In the genomic region with DNA sequence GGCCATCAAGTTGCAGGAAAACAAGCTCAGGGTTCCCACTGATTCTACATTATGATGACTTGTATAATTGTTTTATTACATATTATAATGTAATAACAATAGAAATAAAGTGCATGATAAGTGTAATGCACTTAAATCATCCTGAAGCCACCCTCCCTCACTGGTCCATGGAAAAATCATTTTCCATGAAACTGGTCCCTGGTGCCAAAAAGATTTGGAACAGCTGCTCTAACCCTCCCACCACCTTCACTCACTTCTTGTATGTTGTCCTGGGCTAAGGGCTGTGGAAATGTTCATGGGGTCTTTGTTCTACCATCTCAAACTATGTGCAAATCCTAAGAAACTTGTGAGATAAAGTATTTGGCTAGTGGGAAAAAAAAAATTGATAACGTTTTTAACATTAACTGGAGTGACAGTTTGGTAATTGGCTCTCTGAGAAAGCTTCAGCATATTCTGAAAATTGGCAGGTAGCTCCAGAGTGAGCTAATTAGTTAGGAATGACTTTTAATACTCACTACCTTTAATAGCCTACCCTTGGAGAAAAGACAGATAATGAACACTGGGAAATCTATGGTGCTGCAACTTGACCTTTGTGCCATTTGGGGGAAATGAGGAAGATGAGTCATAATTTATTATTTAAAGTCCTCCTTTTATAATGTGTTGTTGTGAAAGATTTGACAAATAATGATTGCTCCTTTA, we compare ENCODE assay signal across 15 cellular contexts.
DNase-seq lines count a peak whose midpoint lies in the region; ATAC-seq, FAIRE-seq and TF ChIP-seq lines count a peak whose summit lies in the region.
"Had no signal": no experiment of that assay in that cellular context is flagged by ENCODE, and none has a peak within 500 bp of the region (broad histone marks: within the 10 kb centered on the region; RNA-seq: fewer than 3 reads in every experiment).

No MANE protein-coding gene starts in this region.

- no peak overlapping the region for H2AK5ac ChIP-seq in mesendoderm (ENCODE audit: low read length)

- H3K27me3 Mint-ChIP-seq in Calu3 (ENCODE audit: unreplicated experiment) (no peaks in the 10 kb centered on the region), nephron (ENCODE audit: low read depth) (no peaks in the 10 kb centered on the region)
- H3K27me3 Mint-ChIP-seq in stimulated activated naive CD8-positive, alpha-beta T cell treated with anti-CD3 and anti-CD28 coated beads, Interleukin-15, amount 100 ng/mL, for 72 hours, result no peaks in the 10 kb centered on the region
- H3K27me3 Mint-ChIP-seq: IgD-negative memory B cell had no signal

- H3K9me3 Mint-ChIP-seq in Calu3 (ENCODE audit: low read depth, unreplicated experiment), result no peaks in the 10 kb centered on the region
- no peaks in the 10 kb centered on the region for H3K9me3 Mint-ChIP-seq in nephron
- H3K9me3 Mint-ChIP-seq in stimulated activated naive CD8-positive, alpha-beta T cell treated with anti-CD3 and anti-CD28 coated beads, Interleukin-15, amount 100 ng/mL, for 72 hours, result no peaks in the 10 kb centered on the region
- H3K9me3 Mint-ChIP-seq: CD8-positive, alpha-beta T cell; IgD-negative memory B cell; natural killer cell; T-cell had no signal

- intact Hi-C loops in Calu3 (cut with micrococcal nuclease; ENCODE audit: unreplicated experiment), result loop anchor here (5.0 to 10.0 kb wide), 4 partner anchors 71 to 186 kb away; a partner anchor contains a TSS
- intact Hi-C loops in endothelial cell of umbilical vein (cut with micrococcal nuclease), result loop anchor here (1.0 to 2.0 kb wide), 4 partner anchors 17 to 134 kb away; no protein-coding TSS in a partner anchor

- TF ChIP-seq POLR2A in endothelial cell of umbilical vein (IDR thresholded peaks at IDR 0.05; ENCODE audit: low read depth, low read length), result no peak

- H3K4me3 ChIP-seq in endothelial cell of umbilical vein (replicated peaks in 1 of 3; ENCODE audit: insufficient read depth in 1 of 3, low read depth in 1 of 3, low read length in 3 of 3), result no peak overlapping the region
- no peak overlapping the region for H3K4me3 ChIP-seq in mesendoderm (ENCODE audit: low read length)

- H4K5ac ChIP-seq in mesendoderm (ENCODE audit: low read length), result no peak overlapping the region

- no peak overlapping the region for H3K4me3 Mint-ChIP-seq in Calu3 (ENCODE audit: low read depth, unreplicated experiment)
- H3K4me3 Mint-ChIP-seq in nephron, result no peak overlapping the region
- H3K4me3 Mint-ChIP-seq in stimulated activated naive CD8-positive, alpha-beta T cell treated with anti-CD3 and anti-CD28 coated beads, Interleukin-15, amount 100 ng/mL, for 72 hours, result no peak overlapping the region
- H3K4me3 Mint-ChIP-seq: CD8-positive, alpha-beta T cell; IgD-negative memory B cell; natural killer cell; T-cell had no signal

- no peaks in the 10 kb centered on the region for H3K79me1 ChIP-seq in mesendoderm (ENCODE audit: low read length)

- no peak overlapping the region for H3K18ac ChIP-seq in mesendoderm (ENCODE audit: low read length)

- H3K4ac ChIP-seq in mesendoderm (ENCODE audit: low read depth, low read length), result no peak overlapping the region

- no peaks in the 10 kb centered on the region for H3K9me3 ChIP-seq in endothelial cell of umbilical vein (replicated peaks; ENCODE audit: control insufficient read depth, insufficient read depth, low read length)

- no peak overlapping the region for H2BK5ac ChIP-seq in mesendoderm (ENCODE audit: low read length)

- H3K9ac ChIP-seq in endothelial cell of umbilical vein (replicated peaks; ENCODE audit: extremely low read depth, insufficient read depth, low read length), result peak overlapping the region; percentile 5
- H3K9ac ChIP-seq in mesendoderm (ENCODE audit: low read length), result no peak overlapping the region

- H3K27ac Mint-ChIP-seq in Calu3 (ENCODE audit: unreplicated experiment) (peak overlapping the region; percentile 60), nephron (peak overlapping the region in 2 of 3 experiments; percentile 73 to 82)
- H3K27ac Mint-ChIP-seq in stimulated activated naive CD8-positive, alpha-beta T cell treated with anti-CD3 and anti-CD28 coated beads, Interleukin-15, amount 100 ng/mL, for 72 hours, result no peak overlapping the region
- H3K27ac Mint-ChIP-seq: CD8-positive, alpha-beta T cell; natural killer cell; T-cell had no signal

- no peak for ATAC-seq in stimulated activated naive CD8-positive, alpha-beta T cell treated with anti-CD3 and anti-CD28 coated beads, Interleukin-15, amount 100 ng/mL, for 72 hours
- ATAC-seq: CD8-positive, alpha-beta T cell; natural killer cell; T-cell had no signal

- TF ChIP-seq CTCF in Calu3 (IDR thresholded peaks at IDR 0.05; ENCODE audit: unreplicated experiment) (no peak), endothelial cell of umbilical vein (IDR thresholded peaks at IDR 0.05; ENCODE audit: extremely low read depth in 1 of 2, insufficient read depth in 1 of 2, low read depth in 1 of 2, low read length in 2 of 2) (no peak), nephron (IDR thresholded peaks at IDR 0.05; ENCODE audit: unreplicated experiment in 3 of 3) (no peak)

- CTCF ChIA-PET in Calu3 (lab: Charles Lee), result interaction anchor here (0.5 to 2.4 kb wide), 4 partner anchors 27 to 196 kb away, joined by 3 to 7 read pairs (median 5); a partner anchor contains a TSS
- CTCF ChIA-PET in endothelial cell of umbilical vein (lab: Charles Lee), result interaction anchor here (0.6 to 3.6 kb wide), 11 partner anchors 13 to 436 kb away, joined by 3 to 23 read pairs (median 4); a partner anchor contains a TSS

- peak overlapping the region; percentile 53 for H3K4me2 ChIP-seq in endothelial cell of umbilical vein (ENCODE audit: insufficient read depth, low read length)
- no peak overlapping the region for H3K4me2 ChIP-seq in mesendoderm (ENCODE audit: low read length)

- no peak overlapping the region for H2AFZ ChIP-seq in endothelial cell of umbilical vein (ENCODE audit: low read depth, low read length)

- no peak overlapping the region for H2BK120ac ChIP-seq in mesendoderm (ENCODE audit: low read depth, low read length)

- H3K4me1 Mint-ChIP-seq in Calu3 (ENCODE audit: low read depth, unreplicated experiment) (peaks cover 42% of the 10 kb centered on the region), nephron (peaks cover 46% of the 10 kb centered on the region)
- no peaks in the 10 kb centered on the region for H3K4me1 Mint-ChIP-seq in stimulated activated naive CD8-positive, alpha-beta T cell treated with anti-CD3 and anti-CD28 coated beads, Interleukin-15, amount 100 ng/mL, for 72 hours
- H3K4me1 Mint-ChIP-seq: IgD-negative memory B cell, natural killer cell, T-cell had no signal

- H3K27me3 ChIP-seq in endothelial cell of umbilical vein (ENCODE audit: control insufficient read depth in 2 of 2, insufficient read depth in 2 of 2, low read length in 2 of 2) (no peaks in the 10 kb centered on the region), mesendoderm (ENCODE audit: insufficient read depth, low read length, poor library complexity) (no peaks in the 10 kb centered on the region)

- no peaks in the 10 kb centered on the region for H3K79me2 ChIP-seq in endothelial cell of umbilical vein (ENCODE audit: control insufficient read depth, insufficient read depth, low read length)
- H3K79me2 ChIP-seq in mesendoderm (ENCODE audit: control insufficient read depth, insufficient read depth, low read length), result no peaks in the 10 kb centered on the region

- no peak overlapping the region for H2BK15ac ChIP-seq in mesendoderm (replicated peaks; ENCODE audit: low read depth)

- no CpG with 5 or more reads among the region's 1 CpG for WGBS in mesendoderm (ENCODE audit: extremely low coverage, insufficient coverage, low lambda C conversion rate)

- no peaks in the 10 kb centered on the region for H4K20me1 ChIP-seq in endothelial cell of umbilical vein (replicated peaks; ENCODE audit: control insufficient read depth, extremely low read depth, insufficient read depth, low read length)

- DNase-seq in Calu3 (no peak), LoVo (ENCODE audit: low spot score) (peak; percentile 75), endothelial cell of umbilical vein (ENCODE audit: low read depth, low spot score) (peak; percentile 94), SHP77 treated with DMSO at 0.1 percent for 48 hours (lab: John Stamatoyannopoulos, UW) (no peak), NCI-H1436 treated with DMSO at 0.1 percent for 48 hours (lab: John Stamatoyannopoulos, UW) (no peak), mesendoderm (no peak)
- no peak for DNase-seq in stimulated activated naive CD8-positive, alpha-beta T cell treated with anti-CD3 and anti-CD28 coated beads, Interleukin-15, amount 100 ng/mL, for 72 hours
- DNase-seq: activated T-cell treated with anti-CD3 and anti-CD28 coated beads, Interleukin-2, amount 50 U/mL, for 48 hours; CD8-positive, alpha-beta T cell; glutamatergic neuron; natural killer cell; NCI-H1694 treated with DMSO at 0.1 percent for 48 hours; T-cell had no signal

- no peak overlapping the region for H3K56ac ChIP-seq in mesendoderm (ENCODE audit: low read length)

- no TSS peak for BruUV-seq in Calu3 (replicated peaks; lab: Mats Ljungman, UMichigan)
- BruUV-seq in endothelial cell of umbilical vein (replicated peaks; lab: Mats Ljungman, UMichigan), result no TSS peak

- H3K27ac ChIP-seq in endothelial cell of umbilical vein (ENCODE audit: insufficient read depth, low read depth, low read length) (peak overlapping the region; percentile 71), mesendoderm (ENCODE audit: low read depth, low read length) (no peak overlapping the region)

- no peak overlapping the region for H3K23ac ChIP-seq in mesendoderm (ENCODE audit: low read length)

- POLR2A ChIA-PET in endothelial cell of umbilical vein (lab: Charles Lee), result no interaction called here

- H4K8ac ChIP-seq in mesendoderm (ENCODE audit: low read depth, low read length), result no peak overlapping the region

- H3K36me3 Mint-ChIP-seq in Calu3 (ENCODE audit: insufficient read depth, unreplicated experiment) (peaks cover 17% of the 10 kb centered on the region), nephron (ENCODE audit: low read depth) (peaks cover 5% of the 10 kb centered on the region)
- H3K36me3 Mint-ChIP-seq: CD8-positive, alpha-beta T cell; natural killer cell had no signal

- dilution Hi-C loops in endothelial cell of umbilical vein (cut with MboI; ENCODE audit: extremely low pct_ligation_motif_present, low sequenced_read_pairs), result no loop called here

- H3K4me1 ChIP-seq in endothelial cell of umbilical vein (ENCODE audit: control insufficient read depth, extremely low read depth, insufficient read depth, low read length) (peaks cover 42% of the 10 kb centered on the region), mesendoderm (ENCODE audit: control insufficient read depth, low read depth, low read length) (no peaks in the 10 kb centered on the region)

- FAIRE-seq in endothelial cell of umbilical vein (lab: Jason Lieb, UNC), result peak; percentile 80

- no peaks in the 10 kb centered on the region for H3K9me1 ChIP-seq in endothelial cell of umbilical vein (replicated peaks; ENCODE audit: control insufficient read depth, extremely low read depth, insufficient read depth, low read length)

- H3K36me3 ChIP-seq in endothelial cell of umbilical vein (ENCODE audit: control insufficient read depth in 2 of 2, extremely low read depth in 1 of 2, insufficient read depth in 2 of 2, low read length in 2 of 2) (no peaks in the 10 kb centered on the region), mesendoderm (ENCODE audit: control insufficient read depth, insufficient read depth, low read length) (no peaks in the 10 kb centered on the region)

TF ChIP-seq in endothelial cell of umbilical vein, 7 proteins besides CTCF, POLR2A, EP300 and RAD21 (continues in another document):
- TF ChIP-seq MYC (IDR thresholded peaks at IDR 0.05; ENCODE audit: low read depth, low read length), result no peak

Comparison
In these comparisons a context has a peak if more than half of its experiments do, and no peak if none do; other contexts are left out.
1. DNase-seq: peak in LoVo (single experiment) and endothelial cell of umbilical vein (single experiment); none in Calu3 (single experiment), SHP77 treated with DMSO at 0.1 percent for 48 hours (single experiment), stimulated activated naive CD8-positive, alpha-beta T cell treated with anti-CD3 and anti-CD28 coated beads, Interleukin-15, amount 100 ng/mL, for 72 hours (0 of 2), NCI-H1436 treated with DMSO at 0.1 percent for 48 hours (single experiment) and mesendoderm (single experiment).
2. H3K27ac Mint-ChIP-seq: peak in Calu3 (single experiment) and nephron (2 of 3); none in stimulated activated naive CD8-positive, alpha-beta T cell treated with anti-CD3 and anti-CD28 coated beads, Interleukin-15, amount 100 ng/mL, for 72 hours (0 of 2).